Comparison of ENCODE assay signal across 10 cellular contexts in genomic region chr6:39451831-39452230, GRCh38.
DNase-seq lines count a peak whose midpoint lies in the region; ATAC-seq and TF ChIP-seq lines count a peak whose summit lies in the region.
"Had no signal": no experiment of that assay in that cellular context is flagged by ENCODE, and none has a peak within 500 bp of the region (broad histone marks: within the 10 kb centered on the region; RNA-seq: fewer than 3 reads in every experiment).

No MANE protein-coding gene starts in this region.

- H3K4me3 ChIP-seq in NB4 (ENCODE audit: low read depth, low read length): no peak overlapping the region
- no peak overlapping the region for H3K4me3 ChIP-seq in transverse colon

- peak; percentile 2 to 7 for DNase-seq in stimulated activated CD4-positive, alpha-beta T cell treated with anti-CD3 and anti-CD28 coated beads, Interleukin-15, amount 100 ng/mL, for 48 hours (ENCODE audit: low read depth in 2 of 2)
- no peak for DNase-seq in stimulated activated CD4-positive, alpha-beta T cell treated with anti-CD3 and anti-CD28 coated beads, Interleukin-12 subunit alpha, Interleukin-12 subunit beta, amount 100 ng/mL, for 4 hours
- DNase-seq in NB4 (ENCODE audit: low read depth) (peak; percentile 23), transverse colon (no peak), NCI-H510A treated with DMSO at 0.1 percent for 48 hours (lab: John Stamatoyannopoulos, UW) (no peak), SHP77 treated with DMSO at 0.1 percent for 48 hours (lab: John Stamatoyannopoulos, UW) (no peak), inferior parietal cortex (ENCODE audit: extremely low spot score) (no peak)
- DNase-seq: naive thymus-derived CD8-positive, alpha-beta T cell; NCI-H2107 had no signal

- WGBS in transverse colon (ENCODE audit: low coverage in 1 of 2), 2 donors: 86% methylated on average over 2 of the region's 2 CpGs; no CpG with 5 or more reads in 1 of the 2 donors

- intact Hi-C loops in transverse colon (cut with DNase I; ENCODE audit: low total_unique reads): no loop called here

- no peaks in the 10 kb centered on the region for H3K36me3 ChIP-seq in transverse colon

- no peak overlapping the region for H3K27ac ChIP-seq in transverse colon

- TF ChIP-seq CTCF in NB4 (IDR thresholded peaks at IDR 0.05; ENCODE audit: low read depth, low read length) (peak; percentile 64), transverse colon (IDR thresholded peaks at IDR 0.05) (peak in 4 of 5 experiments; percentile 22 to 31 (median 24))

- TF ChIP-seq EP300 in transverse colon (IDR thresholded peaks at IDR 0.05; ENCODE audit: low read depth): no peak

- no peaks in the 10 kb centered on the region for H3K9me3 ChIP-seq in transverse colon

- ATAC-seq in esophagus mucosa: peak; percentile 31
- ATAC-seq: naive thymus-derived CD8-positive, alpha-beta T cell had no signal

- in situ Hi-C loops in transverse colon (cut with MboI; ENCODE audit: low pct_ligation_motif_present in 1 of 4, low pct_unique_long_range_greater_than_20kb in 1 of 4, low sequenced_read_pairs in 3 of 4): no loop called here

- H3K27me3 ChIP-seq in transverse colon: no peaks in the 10 kb centered on the region

- TF ChIP-seq POLR2A in NB4 (IDR thresholded peaks at IDR 0.05; ENCODE audit: extremely low read depth, insufficient read length): no peak
- TF ChIP-seq POLR2A in transverse colon (IDR thresholded peaks at IDR 0.05): no peak

- no peaks in the 10 kb centered on the region for H3K4me1 ChIP-seq in transverse colon

Comparison
In these comparisons a context has a peak if more than half of its experiments do, and no peak if none do; other contexts are left out.
1. DNase-seq: peak in stimulated activated CD4-positive, alpha-beta T cell treated with anti-CD3 and anti-CD28 coated beads, Interleukin-15, amount 100 ng/mL, for 48 hours (2 of 2) and NB4 (single experiment); none in stimulated activated CD4-positive, alpha-beta T cell treated with anti-CD3 and anti-CD28 coated beads, Interleukin-12 subunit alpha, Interleukin-12 subunit beta, amount 100 ng/mL, for 4 hours (single experiment), transverse colon (single experiment), NCI-H510A treated with DMSO at 0.1 percent for 48 hours (single experiment), SHP77 treated with DMSO at 0.1 percent for 48 hours (single experiment) and inferior parietal cortex (single experiment).